Comparison of ENCODE assay signal across 12 cellular contexts in the genomic region with DNA sequence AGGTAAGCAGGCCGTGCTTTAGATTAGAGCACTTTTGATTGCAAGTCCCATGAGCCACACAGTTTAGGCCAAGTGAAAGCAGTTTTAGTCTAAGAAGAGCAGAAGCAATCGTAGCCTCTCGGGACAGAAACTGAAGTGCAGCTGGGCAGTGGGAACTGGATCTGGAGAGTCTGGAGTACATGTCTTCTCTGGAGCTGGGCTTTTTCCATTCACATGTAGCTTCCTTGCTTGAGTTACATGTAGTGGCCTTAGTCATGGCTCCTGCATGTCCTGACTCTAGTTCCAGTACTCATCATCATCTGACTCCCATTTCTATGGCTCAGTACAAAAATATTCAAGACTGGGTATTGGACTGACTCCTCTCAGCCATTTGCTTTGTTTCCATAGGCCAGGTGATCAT. TPM values are rescaled to one million over a fixed set of nuclear protein-coding genes. Genes with fewer than 3 reads are reported as not detected.
DNase-seq lines count a peak whose midpoint lies in the region; ATAC-seq and TF ChIP-seq lines count a peak whose summit lies in the region.
"Had no signal": no experiment of that assay in that cellular context is flagged by ENCODE, and none has a peak within 500 bp of the region (broad histone marks: within the 10 kb centered on the region; RNA-seq: fewer than 3 reads in every experiment).

No MANE protein-coding gene starts in this region.

- ATAC-seq in GM21526 (IDR thresholded peaks at IDR 0.05; ENCODE audit: low FRiP score, unreplicated experiment) = no peak
- ATAC-seq: activated T-cell treated with anti-CD3 and anti-CD28 coated beads, Interleukin-2, amount 50 U/mL, for 4 hours had no signal

- no peak for TF ChIP-seq POLR2A in esophagus muscularis mucosa (IDR thresholded peaks at IDR 0.05; ENCODE audit: low read depth)
- TF ChIP-seq POLR2A in prostate gland (IDR thresholded peaks at IDR 0.05) = no peak

- DNase-seq in AG08396 (ENCODE audit: low spot score) (peak; percentile 43), NCI-H82 treated with DMSO at 0.1 percent for 48 hours (lab: John Stamatoyannopoulos, UW; ENCODE audit: unreplicated experiment) (peak; percentile 45), esophagus muscularis mucosa (ENCODE audit: extremely low spot score) (no peak), myocyte (ENCODE audit: low read depth) (peak; percentile 33), prostate gland (ENCODE audit: low spot score) (no peak), NOMO-1 (lab: John Stamatoyannopoulos, UW; ENCODE audit: unreplicated experiment in 2 of 2) (no peak)
- no peak for DNase-seq in activated CD4-positive, CD25-positive, alpha-beta regulatory T cell (lab: John Stamatoyannopoulos, UW)
- DNase-seq: activated T-cell treated with anti-CD3 and anti-CD28 coated beads, Interleukin-2, amount 50 U/mL, for 4 hours; hypothalamus had no signal

- H3K36me3 ChIP-seq in esophagus muscularis mucosa (no peaks in the 10 kb centered on the region), prostate gland (no peaks in the 10 kb centered on the region)
- H3K36me3 ChIP-seq: HAP-1 had no signal

- WGBS in esophagus muscularis mucosa = 67% methylated on average over 3 of the region's 3 CpGs
- WGBS in prostate gland = 74% methylated on average over 3 of the region's 3 CpGs

- no peak overlapping the region for H3K4me3 ChIP-seq in esophagus muscularis mucosa
- no peak overlapping the region for H3K4me3 ChIP-seq in prostate gland
- H3K4me3 ChIP-seq: HAP-1 had no signal

- H3K27ac ChIP-seq in esophagus muscularis mucosa (replicated peaks in 1 of 4) = peak overlapping the region; percentile 32 to 75 (median 46)
- peak overlapping the region in 1 of 2 donors; percentile 64 for H3K27ac ChIP-seq in prostate gland
- H3K27ac ChIP-seq: KMS-11 had no signal

- TF ChIP-seq EP300 in esophagus muscularis mucosa (IDR thresholded peaks at IDR 0.05) = no peak

- TF ChIP-seq CTCF in esophagus muscularis mucosa (IDR thresholded peaks at IDR 0.05) = no peak
- TF ChIP-seq CTCF in prostate gland (IDR thresholded peaks at IDR 0.05) = no peak

- H3K9me3 ChIP-seq in esophagus muscularis mucosa (no peaks in the 10 kb centered on the region), prostate gland (no peaks in the 10 kb centered on the region)
- H3K9me3 ChIP-seq: HAP-1 had no signal

- H3K27me3 ChIP-seq in esophagus muscularis mucosa (no peaks in the 10 kb centered on the region), prostate gland (replicated peaks; ENCODE audit: insufficient read depth) (no peaks in the 10 kb centered on the region)

- intact Hi-C loops in esophagus muscularis mucosa (cut with DNase I) (no loop called here), prostate gland (cut with DNase I) (no loop called here)

- H3K4me1 ChIP-seq in esophagus muscularis mucosa (peaks cover 55 to 83% (median 65%) of the 10 kb centered on the region in 4 donors), prostate gland (replicated peaks) (peaks cover 3% of the 10 kb centered on the region)
- H3K4me1 ChIP-seq: HAP-1 had no signal

RNA-seq across cellular contexts. Expression of a gene that starts 16.7 kb away (rescaled TPM):
- 100 to 1,000 TPM; 109 to 226 (median 139) TPM for total RNA-seq in esophagus muscularis mucosa
- 68.9 and 71.7 TPM in 2 replicates for total RNA-seq in myocyte
- polyA plus RNA-seq in myocyte (2012) = 72.0 TPM
- total RNA-seq in prostate gland = 100 to 1,000 TPM; 100 to 102 TPM

Comparison
In these comparisons a context has a peak if more than half of its experiments do, and no peak if none do; other contexts are left out.
1. DNase-seq: peak in AG08396 (single experiment), NCI-H82 treated with DMSO at 0.1 percent for 48 hours (single experiment) and myocyte (single experiment); none in esophagus muscularis mucosa (single experiment), prostate gland (single experiment), activated CD4-positive, CD25-positive, alpha-beta regulatory T cell (0 of 4) and NOMO-1 (0 of 2).